8 cellular contexts compared by ENCODE assay signal in the genomic region with DNA sequence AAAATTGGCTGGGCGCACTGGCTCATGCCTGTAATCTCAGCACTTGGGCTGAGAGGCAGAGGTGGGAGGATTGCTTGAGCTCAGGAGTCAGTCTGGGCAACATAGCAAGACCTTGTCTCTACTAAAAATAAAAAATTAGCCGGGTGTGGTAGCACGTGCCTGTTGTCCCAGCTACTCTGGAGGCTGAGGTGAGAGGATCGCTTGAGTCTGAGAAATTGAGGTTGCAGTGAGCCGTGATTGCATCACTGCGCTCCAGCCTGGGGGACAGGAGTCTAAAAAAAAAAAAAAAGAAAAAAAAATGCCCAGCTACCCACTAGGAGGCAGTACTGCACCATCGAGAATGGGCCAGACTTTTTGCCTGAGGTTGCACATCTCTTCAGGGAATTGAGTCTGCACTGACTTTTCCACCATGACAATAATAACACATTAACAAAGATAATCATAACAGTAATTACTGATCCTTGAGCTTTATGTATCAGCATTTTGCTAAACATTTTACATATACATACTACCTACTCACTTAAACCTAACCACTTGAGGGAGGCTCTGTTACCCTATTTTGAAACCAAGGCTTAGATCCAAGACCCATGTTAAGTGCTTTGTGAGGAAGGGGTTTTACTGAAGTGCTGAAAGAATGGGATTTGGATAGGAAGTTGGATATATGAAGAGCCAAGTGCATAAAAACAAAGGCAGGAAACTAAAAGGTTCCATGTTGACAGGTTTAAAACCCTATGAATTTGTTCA. TPM values are rescaled to one million over a fixed set of nuclear protein-coding genes. Genes with fewer than 3 reads are reported as not detected.
A peak's percentile ranks its signal among the peaks of the same experiment; 100 is the strongest.
DNase-seq lines count a peak whose midpoint lies in the region; ATAC-seq and TF ChIP-seq lines count a peak whose summit lies in the region.

No MANE protein-coding gene starts in this region.

- POLR2A ChIA-PET in activated B cell treated with CpG ODN at 0.5 μM for 24 hours (lab: Charles Lee) = interaction anchor here (0.6 to 2.0 kb wide), 15 partner anchors 9 to 562 kb away, joined by 3 to 41 read pairs (median 5); partner anchors contain the start of genes CDKN1A and SRSF3

- peaks cover 0 to 11% of the 10 kb centered on the region in 2 donors for H3K4me1 ChIP-seq in thyroid gland

- H3K27ac ChIP-seq in thyroid gland = no peak overlapping the region

- ATAC-seq in activated B cell treated with CpG ODN at 0.5 μM for 24 hours (ENCODE audit: low read depth) (peak; percentile 84), HG03469 (IDR thresholded peaks at IDR 0.05; ENCODE audit: unreplicated experiment) (no peak)
- ATAC-seq in effector memory CD8-positive, alpha-beta T cell (replicated peaks) = peak; percentile 75

- H3K4me3 Mint-ChIP-seq in activated B cell treated with CpG ODN at 0.5 μM for 24 hours = no peak overlapping the region
- no peak overlapping the region for H3K4me3 Mint-ChIP-seq in effector memory CD8-positive, alpha-beta T cell

- WGBS in thyroid gland, 2 donors = 51 to 53% methylated on average over 7 of the region's 7 CpGs

- TF ChIP-seq CTCF in activated B cell treated with CpG ODN at 0.5 μM for 24 hours (IDR thresholded peaks at IDR 0.05) (peak; percentile 83), thyroid gland (IDR thresholded peaks at IDR 0.05) (peak in 5 of 6 experiments; percentile 34 to 81 (median 53))

- intact Hi-C loops in activated B cell treated with CpG ODN at 0.5 μM for 24 hours (cut with micrococcal nuclease) = loop anchor here (1.0 to 2.0 kb wide), 6 partner anchors 65 to 596 kb away; no protein-coding TSS in a partner anchor
- intact Hi-C loops in thyroid gland (cut with DNase I) = no loop called here

- H3K36me3 ChIP-seq in thyroid gland = peaks cover 7 to 13% of the 10 kb centered on the region in 2 donors

- peak overlapping the region; percentile 66 for H3K27ac Mint-ChIP-seq in activated B cell treated with CpG ODN at 0.5 μM for 24 hours
- H3K27ac Mint-ChIP-seq in effector memory CD8-positive, alpha-beta T cell = peak overlapping the region; percentile 16 to 49

- no peaks in the 10 kb centered on the region for H3K27me3 Mint-ChIP-seq in activated B cell treated with CpG ODN at 0.5 μM for 24 hours
- no peaks in the 10 kb centered on the region for H3K27me3 Mint-ChIP-seq in effector memory CD8-positive, alpha-beta T cell

- H3K36me3 Mint-ChIP-seq in activated B cell treated with CpG ODN at 0.5 μM for 24 hours (ENCODE audit: low read depth) = peaks cover 40% of the 10 kb centered on the region
- H3K36me3 Mint-ChIP-seq in effector memory CD8-positive, alpha-beta T cell (ENCODE audit: insufficient read depth) = peaks cover 67% of the 10 kb centered on the region

- H3K4me3 ChIP-seq in thyroid gland (replicated peaks in 1 of 3) = no peak overlapping the region

- TF ChIP-seq POLR2A in thyroid gland (IDR thresholded peaks at IDR 0.05) = no peak

- peak; percentile 16 to 24 for DNase-seq in SHP77 (lab: John Stamatoyannopoulos, UW)
- DNase-seq in SHP77 treated with DMSO at 0.1 percent for 48 hours (lab: John Stamatoyannopoulos, UW) = no peak
- peak; percentile 16 for DNase-seq in NCI-H128 (lab: John Stamatoyannopoulos, UW; ENCODE audit: unreplicated experiment)
- no peak for DNase-seq in activated B cell treated with CpG ODN at 0.5 μM for 24 hours
- peak; percentile 39 to 54 (median 46) for DNase-seq in effector memory CD8-positive, alpha-beta T cell
- DNase-seq in mesenteric fat pad (ENCODE audit: low spot score) = peak; percentile 73
- DNase-seq in thyroid gland = peak in 1 of 2 donors; percentile 18

- H3K9me3 Mint-ChIP-seq in activated B cell treated with CpG ODN at 0.5 μM for 24 hours = no peaks in the 10 kb centered on the region
- H3K9me3 Mint-ChIP-seq in effector memory CD8-positive, alpha-beta T cell = no peaks in the 10 kb centered on the region

- CTCF ChIA-PET in activated B cell treated with CpG ODN at 0.5 μM for 24 hours (lab: Charles Lee) = interaction anchor here (0.6 to 6.7 kb wide), 28 partner anchors 8 to 403 kb away, joined by 3 to 121 read pairs (median 4); partner anchors contain the start of genes CDKN1A and PPIL1

- H3K4me1 Mint-ChIP-seq in activated B cell treated with CpG ODN at 0.5 μM for 24 hours = peaks cover 21% of the 10 kb centered on the region
- H3K4me1 Mint-ChIP-seq in effector memory CD8-positive, alpha-beta T cell (ENCODE audit: low read depth in 2 of 2) = peaks cover 11 to 18% of the 10 kb centered on the region in 2 donors

- H3K27me3 ChIP-seq in thyroid gland = no peaks in the 10 kb centered on the region

- no peaks in the 10 kb centered on the region for H3K9me3 ChIP-seq in thyroid gland

RNA-seq across cellular contexts. Expression of gene SRSF3, which starts 21.0 kb away (rescaled TPM):
- total RNA-seq in activated B cell treated with CpG ODN at 0.5 μM for 24 hours = 421 and 494 TPM in 2 replicates
- 214 TPM for total RNA-seq in mesenteric fat pad
- 100 to 1,000 TPM; 120 to 287 (median 144) TPM for total RNA-seq in thyroid gland

Comparison
In these comparisons a context has a peak if more than half of its experiments do, and no peak if none do; other contexts are left out.
1. DNase-seq: peak in SHP77 (2 of 2), NCI-H128 (single experiment), effector memory CD8-positive, alpha-beta T cell (3 of 3) and mesenteric fat pad (single experiment); none in SHP77 treated with DMSO at 0.1 percent for 48 hours (single experiment) and activated B cell treated with CpG ODN at 0.5 μM for 24 hours (single experiment).